8 cellular contexts compared by ENCODE assay signal in the genomic region with DNA sequence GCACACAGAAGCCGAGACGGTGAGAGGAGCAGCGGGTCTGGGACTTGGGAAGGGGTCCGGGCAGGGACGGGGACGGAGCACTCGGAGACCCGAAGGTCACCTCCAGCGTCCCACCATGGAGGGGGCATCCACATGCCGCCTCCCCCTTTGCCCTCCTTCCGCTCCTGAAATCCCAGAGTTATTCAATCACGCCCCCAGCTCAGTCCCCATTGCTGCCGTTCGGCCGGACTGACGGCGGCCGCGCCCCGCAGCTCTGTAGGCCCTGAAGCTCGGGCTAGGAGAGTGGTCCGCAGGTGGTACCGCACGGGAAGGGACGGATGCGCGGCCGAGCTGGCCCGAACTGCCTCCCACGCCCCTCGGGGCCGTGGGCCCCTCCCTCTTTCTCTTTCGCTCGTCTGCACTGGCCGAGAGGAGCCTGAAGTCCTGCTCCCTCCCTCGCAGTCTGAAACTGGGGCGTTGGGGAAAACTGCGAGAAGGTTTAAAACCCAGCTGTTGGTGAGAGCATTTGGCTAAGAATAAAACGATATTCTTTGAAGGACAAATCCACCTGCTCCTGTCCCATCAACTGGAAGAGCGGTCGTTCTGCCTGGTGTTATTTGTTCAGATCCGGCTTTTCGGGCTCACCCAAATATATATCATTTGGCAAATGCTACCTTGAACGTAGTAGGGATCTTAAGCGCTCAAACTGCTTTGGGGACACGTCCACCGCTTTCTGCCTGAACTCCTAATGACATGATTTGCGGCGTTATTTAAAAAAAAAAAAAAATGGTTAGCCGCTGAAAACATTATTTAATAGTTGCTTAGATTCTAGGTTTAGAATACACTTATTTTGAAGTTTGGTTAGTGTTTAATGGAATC. TPM values are rescaled to one million over a fixed set of nuclear protein-coding genes. Genes with fewer than 3 reads are reported as not detected.
DNase-seq lines count a peak whose midpoint lies in the region; ATAC-seq and TF ChIP-seq lines count a peak whose summit lies in the region.

No MANE protein-coding gene starts in this region.

- intact Hi-C loops in left cardiac atrium (cut with DNase I), result loop anchor here (1.0 to 10.0 kb wide), 2 partner anchors 50 to 52 kb away; a partner anchor contains a TSS
- intact Hi-C loops in posterior cingulate gyrus (cut with DNase I), result loop anchor here (2.0 to 10.0 kb wide), 3 partner anchors 52 to 213 kb away; a partner anchor contains a TSS
- intact Hi-C loops in upper lobe of right lung (cut with DNase I), result no loop called here

- no peaks in the 10 kb centered on the region for H3K36me3 ChIP-seq in HUES6 (ENCODE audit: control insufficient read depth, insufficient read depth, low read length)
- peaks cover 5% of the 10 kb centered on the region for H3K36me3 ChIP-seq in SK-N-MC (ENCODE audit: insufficient read depth, low read length)
- no peaks in the 10 kb centered on the region for H3K36me3 ChIP-seq in upper lobe of right lung

- H3K27ac ChIP-seq in HUES6 (ENCODE audit: low read depth, low read length), result peak overlapping the region; percentile 80
- H3K27ac ChIP-seq in SK-N-MC, result peak overlapping the region; percentile 70
- peak overlapping the region; percentile 86 for H3K27ac ChIP-seq in adipose tissue (ENCODE audit: low read depth, low read length)
- peak overlapping the region; percentile 95 for H3K27ac ChIP-seq in upper lobe of right lung

- no peak for TF ChIP-seq CTCF in upper lobe of right lung (IDR thresholded peaks at IDR 0.05)

- peak; percentile 48 for ATAC-seq in GM21526 (IDR thresholded peaks at IDR 0.05; ENCODE audit: low FRiP score, unreplicated experiment)
- ATAC-seq in left cardiac atrium, result peak; percentile 72 to 88
- peak; percentile 80 for ATAC-seq in upper lobe of right lung

- H3K9me3 ChIP-seq in HUES6 (ENCODE audit: control insufficient read depth, insufficient read depth, low read depth, low read length) (no peaks in the 10 kb centered on the region), SK-N-MC (ENCODE audit: low read depth, low read length) (no peaks in the 10 kb centered on the region), upper lobe of right lung (no peaks in the 10 kb centered on the region)

- H3K4me1 ChIP-seq in HUES6 (ENCODE audit: control insufficient read depth, insufficient read depth, low read length) (peaks cover 22% of the 10 kb centered on the region), upper lobe of right lung (peaks cover 42% of the 10 kb centered on the region)

- DNase-seq in DMS53 treated with DMSO at 0.1 percent for 48 hours (lab: John Stamatoyannopoulos, UW; ENCODE audit: unreplicated experiment) (peak; percentile 18), SK-N-MC (ENCODE audit: low read depth, low spot score) (no peak), left cardiac atrium (peak; percentile 82), posterior cingulate gyrus (peak in 9 of 10 donors; percentile 16 to 91 (median 37)), upper lobe of right lung (peak; percentile 89)

- H3K9ac ChIP-seq in HUES6 (ENCODE audit: low read length) (peak overlapping the region; percentile 91), SK-N-MC (ENCODE audit: insufficient read length) (peak overlapping the region; percentile 94)

- 1% methylated on average over 47 to 50 of the region's 50 CpGs for WGBS in adipose tissue, 3 donors

- peak overlapping the region; percentile 93 for H3K4me3 ChIP-seq in HUES6 (ENCODE audit: low read depth, low read length)
- H3K4me3 ChIP-seq in SK-N-MC, result peak overlapping the region; percentile 83
- H3K4me3 ChIP-seq in upper lobe of right lung, result peak overlapping the region; percentile 74

- no peaks in the 10 kb centered on the region for H3K27me3 ChIP-seq in HUES6 (ENCODE audit: control insufficient read depth, insufficient read depth, low read length)
- H3K27me3 ChIP-seq in upper lobe of right lung, result no peaks in the 10 kb centered on the region

RNA-seq across cellular contexts. Expression of a gene that starts 0.7 kb away (rescaled TPM):
- 10 to 100 TPM; 28.3 to 38.1 (median 29.4) TPM for polyA plus RNA-seq in adipose tissue
- total RNA-seq in left cardiac atrium (10 to 100 TPM; 77.9 to 84.5 TPM), upper lobe of right lung (64.2 TPM)

RNA-seq across cellular contexts. Expression of a gene that starts 51.9 kb away (rescaled TPM):
- polyA plus RNA-seq in adipose tissue, result 10 to 100 TPM; 21.0 to 36.4 (median 29.0) TPM
- total RNA-seq in left cardiac atrium, result 100 to 1,000 TPM in 1 of 2 donors, 10 to 100 TPM in 1; 68.5 to 110 TPM
- 102 TPM for total RNA-seq in upper lobe of right lung
